1 cellular context compared by ENCODE assay signal in the genomic region with DNA sequence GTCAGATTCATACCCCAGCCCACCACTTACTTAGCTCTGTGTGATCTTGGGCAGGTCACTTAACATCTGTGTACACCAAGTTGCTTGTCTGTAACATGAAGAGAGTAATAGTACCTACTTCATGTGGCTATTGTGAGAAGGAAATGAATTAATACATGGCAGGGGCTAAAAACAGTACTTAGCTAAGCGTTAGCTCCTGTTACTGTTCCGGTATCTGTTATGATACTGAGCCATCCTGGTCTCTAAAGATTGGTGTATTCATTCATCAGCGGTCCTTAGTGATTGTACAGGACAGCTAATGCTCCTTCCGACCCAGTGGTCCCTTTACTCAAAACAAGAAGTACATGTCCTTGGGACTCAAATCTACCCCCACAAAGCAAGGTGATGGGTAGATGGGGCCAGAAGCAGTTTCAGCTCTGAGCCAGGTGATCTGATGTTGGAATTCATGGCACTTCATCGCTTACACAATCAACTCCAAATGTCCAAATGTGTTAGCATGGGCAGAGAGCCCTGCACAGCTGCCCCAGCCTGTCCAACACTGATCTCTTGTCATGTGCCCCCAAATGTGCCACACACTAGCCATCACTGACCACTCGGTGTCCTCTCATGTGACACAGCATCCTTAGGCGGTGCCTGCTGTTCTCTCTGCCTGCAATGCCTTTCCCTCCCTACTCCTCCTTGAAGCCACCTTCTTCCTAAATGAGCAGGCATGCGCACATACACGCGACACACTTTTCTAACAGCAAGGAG.
TF ChIP-seq lines count a peak whose summit lies in the region.

No MANE protein-coding gene starts in this region.

TF ChIP-seq in H1, 55 proteins besides CTCF, POLR2A, EP300 and RAD21:
- TF ChIP-seq CBX5 (IDR thresholded peaks at IDR 0.05; ENCODE audit: low read depth, low read length) = no peak
- no peak for TF ChIP-seq JUN (IDR thresholded peaks at IDR 0.05; ENCODE audit: low read depth, low read length)
- TF ChIP-seq SP2 (IDR thresholded peaks at IDR 0.05; ENCODE audit: low read length) = no peak
- TF ChIP-seq HDAC2 (IDR thresholded peaks at IDR 0.05; ENCODE audit: borderline replicate concordance in 1 of 2, low read depth in 2 of 2, low read length in 2 of 2) = no peak
- TF ChIP-seq RBBP5 (IDR thresholded peaks at IDR 0.05; ENCODE audit: borderline replicate concordance, low read depth, low read length) = no peak
- no peak for TF ChIP-seq RNF2 (IDR thresholded peaks at IDR 0.05; ENCODE audit: borderline replicate concordance, low read depth, low read length, missing control alignments, poor library complexity, severe bottlenecking)
- TF ChIP-seq POLR2AphosphoS5 (IDR thresholded peaks at IDR 0.05; ENCODE audit: low read depth, low read length) = no peak
- no peak for TF ChIP-seq CBX8 (IDR thresholded peaks at IDR 0.05; ENCODE audit: borderline replicate concordance, low read depth, low read length)
- no peak for TF ChIP-seq HDAC6 (IDR thresholded peaks at IDR 0.05; ENCODE audit: low read depth, low read length)
- no peak for TF ChIP-seq CHD1 (IDR thresholded peaks at IDR 0.05; ENCODE audit: low read depth, low read length)
- TF ChIP-seq SIRT6 (IDR thresholded peaks at IDR 0.05; ENCODE audit: low read length) = no peak
- TF ChIP-seq GABPA (IDR thresholded peaks at IDR 0.05; ENCODE audit: borderline replicate concordance, insufficient read depth, low read length) = no peak
- TF ChIP-seq SIX5 (IDR thresholded peaks at IDR 0.05; ENCODE audit: low read depth, low read length) = no peak
- TF ChIP-seq CTBP2 (IDR thresholded peaks at IDR 0.05; ENCODE audit: borderline replicate concordance, insufficient read depth, insufficient read length, low read length) = no peak
- no peak for TF ChIP-seq SUZ12 (IDR thresholded peaks at IDR 0.05; ENCODE audit: low read length)
- TF ChIP-seq TEAD4 (IDR thresholded peaks at IDR 0.05; ENCODE audit: low read depth, low read length) = no peak
- TF ChIP-seq SP4 (IDR thresholded peaks at IDR 0.05; ENCODE audit: low read length) = no peak
- TF ChIP-seq GTF2F1 (IDR thresholded peaks at IDR 0.05; ENCODE audit: borderline replicate concordance, low read depth, low read length) = no peak
- no peak for TF ChIP-seq PHF8 (conservative IDR thresholded peaks at IDR 0.05; ENCODE audit: low read depth, low read length)
- no peak for TF ChIP-seq CREB1 (IDR thresholded peaks at IDR 0.05)
